ENCODE assay signal across 8 cellular contexts in the genomic region with DNA sequence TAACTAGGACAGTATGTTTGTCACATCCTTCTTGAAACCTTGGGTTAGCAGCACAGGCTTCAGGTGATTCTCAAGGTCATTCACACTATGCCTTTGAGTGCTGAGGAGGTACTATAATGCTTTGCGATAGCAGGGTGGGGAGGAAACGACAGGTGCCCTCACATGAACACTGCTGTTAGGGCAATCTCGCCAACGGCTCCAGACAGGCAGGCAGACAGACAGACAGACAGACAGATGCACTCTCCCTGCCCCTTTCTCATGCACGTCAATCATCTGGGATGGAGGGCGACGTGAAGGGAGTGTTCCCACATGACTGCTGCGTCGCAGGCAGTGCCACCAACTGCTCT.
DNase-seq lines count a peak whose midpoint lies in the region; ATAC-seq, FAIRE-seq and TF ChIP-seq lines count a peak whose summit lies in the region.

No MANE protein-coding gene starts in this region.

- no peak for DNase-seq in T-helper 2 cell treated with Interferon-gamma antibody and Interleukin-4, amounts not matched to agents 5 μg/mL and 100 μg/mL, for 36 hours (ENCODE audit: low spot score)
- peak in 1 of 3 donors; percentile 45 for DNase-seq in immature natural killer cell
- DNase-seq in HUDEP-2 (lab: John Stamatoyannopoulos, UW; ENCODE audit: unreplicated experiment in 76 of 76), result no peak
- no peak for DNase-seq in D721Med (ENCODE audit: insufficient read length, low spot score)
- no peak for DNase-seq in LoVo (ENCODE audit: low spot score)
- no peak for DNase-seq in EL

- no peaks in the 10 kb centered on the region for H3K9me3 Mint-ChIP-seq in T-helper 2 cell treated with Interferon-gamma antibody and Interleukin-4, amounts not matched to agents 5 μg/mL and 100 μg/mL, for 36 hours
- H3K9me3 Mint-ChIP-seq in immature natural killer cell, result no peaks in the 10 kb centered on the region

- H3K36me3 ChIP-seq in ACC112 (ENCODE audit: insufficient read depth, low read length), result no peaks in the 10 kb centered on the region

- peak overlapping the region; percentile 91; the same call in 1 of the 2 replicates for H3K27ac ChIP-seq in ACC112 (ENCODE audit: low read depth, low read length)

- H3K4me3 Mint-ChIP-seq in T-helper 2 cell treated with Interferon-gamma antibody and Interleukin-4, amounts not matched to agents 5 μg/mL and 100 μg/mL, for 36 hours, result peak overlapping the region; percentile 70
- H3K4me3 Mint-ChIP-seq in immature natural killer cell, result peak overlapping the region; percentile 54 to 75 (median 72)

- no peak overlapping the region for H3K4me3 ChIP-seq in ACC112 (ENCODE audit: low read depth, low read length)

- H3K4me1 Mint-ChIP-seq in T-helper 2 cell treated with Interferon-gamma antibody and Interleukin-4, amounts not matched to agents 5 μg/mL and 100 μg/mL, for 36 hours (ENCODE audit: low read depth), result peaks cover 66% of the 10 kb centered on the region
- H3K4me1 Mint-ChIP-seq in immature natural killer cell, result peaks cover 77 to 90% of the 10 kb centered on the region in 2 donors

- H3K27ac Mint-ChIP-seq in T-helper 2 cell treated with Interferon-gamma antibody and Interleukin-4, amounts not matched to agents 5 μg/mL and 100 μg/mL, for 36 hours, result peak overlapping the region; percentile 88
- peak overlapping the region; percentile 90 to 98 (median 94) for H3K27ac Mint-ChIP-seq in immature natural killer cell

- no peaks in the 10 kb centered on the region for H3K27me3 ChIP-seq in ACC112 (ENCODE audit: insufficient read depth, low read length)

- no peak for FAIRE-seq in D721Med (lab: Jason Lieb, UNC)

- no peak overlapping the region for H2AFZ ChIP-seq in ACC112 (ENCODE audit: low read length, unreplicated experiment)

- peak; percentile 19 for ATAC-seq in GM21576 (IDR thresholded peaks at IDR 0.05; ENCODE audit: unreplicated experiment)

- peaks cover 24% of the 10 kb centered on the region for H3K4me1 ChIP-seq in ACC112 (ENCODE audit: control insufficient read depth, insufficient read depth, low read length, unreplicated experiment)

- H3K36me3 Mint-ChIP-seq in T-helper 2 cell treated with Interferon-gamma antibody and Interleukin-4, amounts not matched to agents 5 μg/mL and 100 μg/mL, for 36 hours (ENCODE audit: low read depth), result peaks cover 7% of the 10 kb centered on the region
- no peaks in the 10 kb centered on the region for H3K36me3 Mint-ChIP-seq in immature natural killer cell

- no peaks in the 10 kb centered on the region for H3K27me3 Mint-ChIP-seq in T-helper 2 cell treated with Interferon-gamma antibody and Interleukin-4, amounts not matched to agents 5 μg/mL and 100 μg/mL, for 36 hours (ENCODE audit: low read depth)
- peaks cover 0 to 8% (median 0%) of the 10 kb centered on the region in 3 donors for H3K27me3 Mint-ChIP-seq in immature natural killer cell (ENCODE audit: low read depth in 3 of 3)

- TF ChIP-seq CTCF in D721Med (IDR thresholded peaks at IDR 0.05; ENCODE audit: insufficient read depth, missing control alignments), result no peak

- H3K79me2 ChIP-seq in ACC112 (ENCODE audit: control insufficient read depth, insufficient read depth, low read length, unreplicated experiment), result peaks cover 36% of the 10 kb centered on the region
